In the genomic region with DNA sequence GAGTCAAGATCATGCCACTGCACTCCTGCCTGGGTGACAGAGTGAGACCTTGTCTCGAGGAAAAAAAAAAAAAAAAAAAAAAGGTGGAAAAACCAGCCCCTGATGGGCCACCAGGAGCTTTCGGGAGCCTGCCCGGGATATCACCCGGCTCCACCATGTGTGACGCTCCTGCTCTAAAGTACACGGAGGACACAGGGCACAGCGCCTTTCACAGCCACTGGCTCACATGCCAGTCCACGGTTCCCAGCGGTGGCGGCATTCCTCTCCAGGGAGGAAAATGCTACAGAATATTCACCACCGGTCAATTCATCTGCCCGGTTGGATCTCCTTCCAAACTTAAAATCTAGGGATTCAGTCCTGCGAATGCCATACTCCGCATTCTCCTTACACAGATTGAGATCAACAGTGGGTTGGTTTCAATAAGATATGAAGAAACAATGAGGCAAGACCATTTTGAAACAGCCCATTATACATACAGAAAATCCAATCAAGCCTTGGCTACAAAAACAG, we compare ENCODE assay signal across 17 cellular contexts.
"Had no signal": no experiment of that assay in that cellular context is flagged by ENCODE, and none has a peak within 500 bp of the region (broad histone marks: within the 10 kb centered on the region; RNA-seq: fewer than 3 reads in every experiment).

No MANE protein-coding gene starts in this region.

- FAIRE-seq: astrocyte, bronchial epithelial cell, small intestine had no signal

- H3K27ac Mint-ChIP-seq: activated CD4-positive, alpha-beta memory T cell treated with anti-CD3 and anti-CD28 coated beads for 36 hours; activated CD4-positive, alpha-beta T cell treated with anti-CD3 and anti-CD28 coated beads for 36 hours; activated CD8-positive, alpha-beta memory T cell treated with anti-CD3 and anti-CD28 coated beads, Interleukin-2, amount 10 ng/mL, durations not matched to agents 7 days and 5 days; activated naive CD4-positive, alpha-beta T cell treated with anti-CD3 and anti-CD28 coated beads, Interleukin-2, amount 10 ng/mL, durations not matched to agents 7 days and 5 days; mesothelial cell of epicardium; T-helper 1 cell treated with Interleukin-12 subunit alpha and Interleukin-12 subunit beta and Interleukin-4 antibody, amounts not matched to agents 30 μg/mL and 1 μg/mL, for 36 hours had no signal

- H3K4me1 Mint-ChIP-seq: activated CD4-positive, alpha-beta T cell treated with anti-CD3 and anti-CD28 coated beads for 36 hours; activated CD8-positive, alpha-beta memory T cell treated with anti-CD3 and anti-CD28 coated beads, Interleukin-2, amount 10 ng/mL, durations not matched to agents 7 days and 5 days; activated naive CD4-positive, alpha-beta T cell treated with anti-CD3 and anti-CD28 coated beads, Interleukin-2, amount 10 ng/mL, durations not matched to agents 7 days and 5 days had no signal

- H3K4me3 ChIP-seq: gastroesophageal sphincter, lung, ovary, upper lobe of left lung had no signal

- H3K27ac ChIP-seq: ovary, upper lobe of left lung had no signal

- H3K36me3 Mint-ChIP-seq: activated CD4-positive, alpha-beta memory T cell treated with anti-CD3 and anti-CD28 coated beads for 36 hours; activated CD8-positive, alpha-beta memory T cell treated with anti-CD3 and anti-CD28 coated beads, Interleukin-2, amount 10 ng/mL, durations not matched to agents 7 days and 5 days; activated naive CD4-positive, alpha-beta T cell treated with anti-CD3 and anti-CD28 coated beads, Interleukin-2, amount 10 ng/mL, durations not matched to agents 7 days and 5 days had no signal

- H3K27me3 Mint-ChIP-seq: activated CD8-positive, alpha-beta memory T cell treated with anti-CD3 and anti-CD28 coated beads, Interleukin-2, amount 10 ng/mL, durations not matched to agents 7 days and 5 days had no signal

- H3K27me3 ChIP-seq: gastroesophageal sphincter, ovary, upper lobe of left lung had no signal

- H3K9me3 Mint-ChIP-seq: activated CD4-positive, alpha-beta memory T cell treated with anti-CD3 and anti-CD28 coated beads for 36 hours; activated naive CD4-positive, alpha-beta T cell treated with anti-CD3 and anti-CD28 coated beads, Interleukin-2, amount 10 ng/mL, durations not matched to agents 7 days and 5 days; mesothelial cell of epicardium; T-helper 1 cell treated with Interleukin-12 subunit alpha and Interleukin-12 subunit beta and Interleukin-4 antibody, amounts not matched to agents 30 μg/mL and 1 μg/mL, for 36 hours had no signal

- H3K9me3 ChIP-seq: gastroesophageal sphincter, ovary, upper lobe of left lung had no signal

- H3K36me3 ChIP-seq: ovary had no signal

- ATAC-seq: activated CD4-positive, alpha-beta T cell treated with anti-CD3 and anti-CD28 coated beads for 36 hours; activated CD8-positive, alpha-beta memory T cell treated with anti-CD3 and anti-CD28 coated beads, Interleukin-2, amount 10 ng/mL, durations not matched to agents 7 days and 5 days; gastroesophageal sphincter; stimulated activated naive CD8-positive, alpha-beta T cell treated with anti-CD3 and anti-CD28 coated beads, Interleukin-15, Interleukin-2, amounts not matched to agents 100 U/mL and 50 U/mL, for 24 hours had no signal

- H3K4me3 Mint-ChIP-seq: activated CD4-positive, alpha-beta memory T cell treated with anti-CD3 and anti-CD28 coated beads for 36 hours; activated CD4-positive, alpha-beta T cell treated with anti-CD3 and anti-CD28 coated beads for 36 hours; activated CD8-positive, alpha-beta memory T cell treated with anti-CD3 and anti-CD28 coated beads, Interleukin-2, amount 10 ng/mL, durations not matched to agents 7 days and 5 days; activated naive CD4-positive, alpha-beta T cell treated with anti-CD3 and anti-CD28 coated beads, Interleukin-2, amount 10 ng/mL, durations not matched to agents 7 days and 5 days; mesothelial cell of epicardium; T-helper 1 cell treated with Interleukin-12 subunit alpha and Interleukin-12 subunit beta and Interleukin-4 antibody, amounts not matched to agents 30 μg/mL and 1 μg/mL, for 36 hours had no signal

- DNase-seq: activated CD4-positive, alpha-beta memory T cell treated with anti-CD3 and anti-CD28 coated beads for 36 hours; activated CD4-positive, alpha-beta T cell treated with anti-CD3 and anti-CD28 coated beads for 36 hours; activated CD8-positive, alpha-beta memory T cell treated with anti-CD3 and anti-CD28 coated beads, Interleukin-2, amount 10 ng/mL, durations not matched to agents 7 days and 5 days; activated naive CD4-positive, alpha-beta T cell treated with anti-CD3 and anti-CD28 coated beads, Interleukin-2, amount 10 ng/mL, durations not matched to agents 7 days and 5 days; activated T-cell treated with anti-CD3 and anti-CD28 coated beads, Interleukin-2, amount 50 U/mL, for 1 hour; hippocampal formation; retina; small intestine; stimulated activated naive CD8-positive, alpha-beta T cell treated with anti-CD3 and anti-CD28 coated beads, Interleukin-15, Interleukin-2, amounts not matched to agents 100 U/mL and 50 U/mL, for 24 hours; upper lobe of left lung had no signal
